In genomic region chr7:152675761-152676636, GRCh38 we compare ENCODE assay signal across 8 cellular contexts. TPM values are rescaled to one million over a fixed set of nuclear protein-coding genes. Genes with fewer than 3 reads are reported as not detected.
DNase-seq lines count a peak whose midpoint lies in the region; ATAC-seq and TF ChIP-seq lines count a peak whose summit lies in the region.

TSS of gene XRCC2 (minus strand) at chr7:152676141. CDS start at chr7:152676079, 62 bp downstream.

- no peak for TF ChIP-seq CTCF in psoas muscle (IDR thresholded peaks at IDR 0.05)
- TF ChIP-seq CTCF in uterus (IDR thresholded peaks at IDR 0.05): no peak

- DNase-seq in NCI-H1694 treated with DMSO at 0.1 percent for 48 hours (lab: John Stamatoyannopoulos, UW): peak; percentile 91
- DNase-seq in amygdala (lab: John Stamatoyannopoulos, UW): peak; percentile 52 to 97 (median 85)
- DNase-seq in right cardiac atrium: peak; percentile 90 to 96 (median 96)
- peak; percentile 91 to 95 for DNase-seq in psoas muscle
- peak; percentile 88 to 93 for DNase-seq in uterus

- no peaks in the 10 kb centered on the region for H3K4me1 ChIP-seq in right cardiac atrium (ENCODE audit: control insufficient read depth, insufficient read depth, low read length)
- peaks cover 7% of the 10 kb centered on the region for H3K4me1 ChIP-seq in psoas muscle
- H3K4me1 ChIP-seq in uterus: peaks cover 0 to 7% of the 10 kb centered on the region in 2 donors

- H3K36me3 ChIP-seq in psoas muscle (ENCODE audit: insufficient read depth in 1 of 2, low read depth in 1 of 2): no peaks in the 10 kb centered on the region
- H3K36me3 ChIP-seq in uterus: no peaks in the 10 kb centered on the region

- intact Hi-C loops in right cardiac atrium (cut with DNase I): loop anchor here in 1 of 4 donors (5.0 kb wide), 1 partner anchor 214 kb away; no protein-coding TSS in a partner anchor
- intact Hi-C loops in psoas muscle (cut with DNase I): loop anchor here in 1 of 2 donors (10.0 kb wide), 2 partner anchors 79 to 211 kb away; partner anchors contain the start of gene ACTR3B
- intact Hi-C loops in uterus (cut with DNase I; ENCODE audit: low total_unique reads): no loop called here

- H3K36me3 Mint-ChIP-seq in T-helper 1 cell treated with Interleukin-12 subunit alpha and Interleukin-12 subunit beta and Interleukin-4 antibody, amounts not matched to agents 30 μg/mL and 1 μg/mL, for 36 hours (ENCODE audit: low read depth): peaks cover 1% of the 10 kb centered on the region

- H3K27me3 ChIP-seq in right cardiac atrium (ENCODE audit: control insufficient read depth, insufficient read depth) (no peaks in the 10 kb centered on the region), psoas muscle (ENCODE audit: insufficient read depth in 3 of 3, low read length in 2 of 3) (no peaks in the 10 kb centered on the region), uterus (no peaks in the 10 kb centered on the region)

- peak within 1 kb of the TSS; percentile 93 for H3K4me3 Mint-ChIP-seq in T-helper 1 cell treated with Interleukin-12 subunit alpha and Interleukin-12 subunit beta and Interleukin-4 antibody, amounts not matched to agents 30 μg/mL and 1 μg/mL, for 36 hours

- 2% methylated on average over 62 of the region's 62 CpGs for WGBS in right cardiac atrium
- 2% methylated on average over 60 to 62 of the region's 62 CpGs for WGBS in psoas muscle, 3 donors

- H3K4me3 ChIP-seq in right cardiac atrium (ENCODE audit: low read length): peak within 1 kb of the TSS; percentile 71
- peak within 1 kb of the TSS; percentile 86 for H3K4me3 ChIP-seq in psoas muscle
- H3K4me3 ChIP-seq in uterus: peak within 1 kb of the TSS; percentile 51 to 69

- no peaks in the 10 kb centered on the region for H3K9me3 Mint-ChIP-seq in T-helper 1 cell treated with Interleukin-12 subunit alpha and Interleukin-12 subunit beta and Interleukin-4 antibody, amounts not matched to agents 30 μg/mL and 1 μg/mL, for 36 hours

- peak; percentile 48 to 73 for TF ChIP-seq POLR2A in uterus (IDR thresholded peaks at IDR 0.05)

- H3K9me3 ChIP-seq in right cardiac atrium (ENCODE audit: control insufficient read depth, low read length) (no peaks in the 10 kb centered on the region), psoas muscle (peaks cover 4% of the 10 kb centered on the region), uterus (no peaks in the 10 kb centered on the region)

- peaks cover 18% of the 10 kb centered on the region for H3K4me1 Mint-ChIP-seq in T-helper 1 cell treated with Interleukin-12 subunit alpha and Interleukin-12 subunit beta and Interleukin-4 antibody, amounts not matched to agents 30 μg/mL and 1 μg/mL, for 36 hours (ENCODE audit: low read depth)

- ATAC-seq in GM18499 (IDR thresholded peaks at IDR 0.05; ENCODE audit: insufficient read depth, unreplicated experiment) (peak; percentile 89), HG02938 (IDR thresholded peaks at IDR 0.05; ENCODE audit: unreplicated experiment) (peak; percentile 87), right cardiac atrium (peak; percentile 99), psoas muscle (peak; percentile 99 to 100 (median 99))

- no peaks in the 10 kb centered on the region for H3K27me3 Mint-ChIP-seq in T-helper 1 cell treated with Interleukin-12 subunit alpha and Interleukin-12 subunit beta and Interleukin-4 antibody, amounts not matched to agents 30 μg/mL and 1 μg/mL, for 36 hours (ENCODE audit: low read depth)

- H3K27ac Mint-ChIP-seq in T-helper 1 cell treated with Interleukin-12 subunit alpha and Interleukin-12 subunit beta and Interleukin-4 antibody, amounts not matched to agents 30 μg/mL and 1 μg/mL, for 36 hours: peak within 1 kb of the TSS; percentile 93

- H3K27ac ChIP-seq in right cardiac atrium (ENCODE audit: low read length) (peak within 1 kb of the TSS; percentile 14), psoas muscle (peak within 1 kb of the TSS; percentile 96), uterus (peak within 1 kb of the TSS; percentile 76 to 83)

RNA-seq across cellular contexts. Expression of gene XRCC2, which starts in this region (rescaled TPM):
- total RNA-seq in right cardiac atrium (under 1 TPM; 0.22 to 0.82 (median 0.57) TPM), psoas muscle (under 1 TPM; 0.11 to 0.26 (median 0.15) TPM), uterus (1 to 10 TPM in 1 of 4 donors, under 1 TPM in 2, not detected in 1; under 0.01 to 8.7 (median 0.37) TPM)
- polyA plus RNA-seq in right cardiac atrium (0.48 TPM), psoas muscle (under 1 TPM; 0.01 to 0.55 (median 0.17) TPM)

Comparison
In these comparisons a context has a peak if more than half of its experiments do, and no peak if none do; other contexts are left out.
1. Peak in every context shown above with its lines: DNase-seq, ATAC-seq, H3K4me3 ChIP-seq and H3K27ac ChIP-seq.
2. Peak in DNase-seq, ATAC-seq, H3K4me3 ChIP-seq and H3K27ac ChIP-seq in right cardiac atrium; RNA of the gene not detected or under 1 TPM.
3. Peak in DNase-seq, ATAC-seq, H3K4me3 ChIP-seq and H3K27ac ChIP-seq in psoas muscle; RNA of the gene not detected or under 1 TPM.
4. H3K27ac ChIP-seq: peak in every context shown above with its lines; median percentile 96 in psoas muscle; 80 in uterus; 14 in right cardiac atrium.